7 cellular contexts compared by ENCODE assay signal in the genomic region with DNA sequence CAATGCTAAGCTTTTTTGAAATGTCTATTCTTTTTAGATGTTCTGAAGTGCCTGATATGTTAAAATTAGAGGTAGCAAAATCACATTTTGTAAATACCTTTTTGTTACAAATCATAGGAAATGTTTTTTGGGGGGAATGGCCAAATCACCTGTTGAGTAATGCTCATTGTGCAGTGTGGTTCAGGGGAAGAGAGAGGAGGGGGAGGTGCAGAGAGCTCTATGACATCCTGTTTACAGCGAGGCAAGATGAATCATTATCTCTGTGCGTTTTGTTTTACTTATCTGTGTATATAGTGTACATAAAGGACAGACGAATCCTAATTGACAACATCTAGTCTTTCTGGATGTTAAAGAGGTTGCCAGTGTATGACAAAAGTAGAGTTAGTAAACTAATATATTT. TPM values are rescaled to one million over a fixed set of nuclear protein-coding genes. Genes with fewer than 3 reads are reported as not detected.
DNase-seq lines count a peak whose midpoint lies in the region; TF ChIP-seq lines count a peak whose summit lies in the region.
"Not testable (repeated sequence)": the region's sequence is repeated elsewhere in the genome, so short reads cannot be mapped to it uniquely, and the experiment has no call there.

No MANE protein-coding gene starts in this region.

- peak overlapping the region in 1 of 4 donors; percentile 52 for H3K27ac ChIP-seq in Peyer's patch

- not testable (repeated sequence) for H3K9me3 ChIP-seq in Peyer's patch

- intact Hi-C loops in activated CD4-positive, alpha-beta memory T cell treated with anti-CD3 and anti-CD28 coated beads for 36 hours (cut with micrococcal nuclease), result loop anchor here (1.0 to 5.0 kb wide), 2 partner anchors 9 to 1367 kb away; a partner anchor contains a TSS
- intact Hi-C loops in MCF 10A (cut with micrococcal nuclease), result not testable (repeated sequence)

- not testable (repeated sequence) for H3K4me3 ChIP-seq in HFF-Myc (replicated peaks; ENCODE audit: low read depth, low read length); Peyer's patch

- peak overlapping the region; percentile 85 for H3K27ac Mint-ChIP-seq in activated CD4-positive, alpha-beta memory T cell treated with anti-CD3 and anti-CD28 coated beads for 36 hours
- peak overlapping the region; percentile 46 for H3K27ac Mint-ChIP-seq in MCF 10A (ENCODE audit: low read depth, unreplicated experiment)

- not testable (repeated sequence) for TF ChIP-seq CTCF in HFF-Myc (IDR thresholded peaks at IDR 0.05; ENCODE audit: low read depth, low read length, missing control alignments); Peyer's patch (IDR thresholded peaks at IDR 0.05); MCF 10A (IDR thresholded peaks at IDR 0.05; ENCODE audit: unreplicated experiment)

- peak overlapping the region; percentile 40 for H3K4me3 Mint-ChIP-seq in activated CD4-positive, alpha-beta memory T cell treated with anti-CD3 and anti-CD28 coated beads for 36 hours
- H3K4me3 Mint-ChIP-seq in MCF 10A (ENCODE audit: unreplicated experiment), result not testable (repeated sequence)

- H3K9me3 Mint-ChIP-seq in activated CD4-positive, alpha-beta memory T cell treated with anti-CD3 and anti-CD28 coated beads for 36 hours; MCF 10A (ENCODE audit: unreplicated experiment): not testable (repeated sequence)

- H3K36me3 Mint-ChIP-seq in activated CD4-positive, alpha-beta memory T cell treated with anti-CD3 and anti-CD28 coated beads for 36 hours; MCF 10A (ENCODE audit: insufficient read depth, unreplicated experiment): not testable (repeated sequence)

- H3K4me1 Mint-ChIP-seq in activated CD4-positive, alpha-beta memory T cell treated with anti-CD3 and anti-CD28 coated beads for 36 hours (ENCODE audit: low read depth), result peaks cover 17% of the 10 kb centered on the region
- peaks cover 12% of the 10 kb centered on the region for H3K4me1 Mint-ChIP-seq in MCF 10A (ENCODE audit: insufficient read depth, unreplicated experiment)

- not testable (repeated sequence) for TF ChIP-seq POLR2A in Peyer's patch (IDR thresholded peaks at IDR 0.05)

- POLR2A ChIA-PET in activated CD4-positive, alpha-beta memory T cell treated with anti-CD3 and anti-CD28 coated beads for 36 hours (lab: Charles Lee), result interaction anchor here (1.0 kb wide), 1 partner anchor 9 kb away, joined by 5 read pairs; a partner anchor contains a TSS
- POLR2A ChIA-PET in MCF 10A (lab: Yijun Ruan, JAX), result interaction anchor here (1.5 kb wide), 1 partner anchor 9 kb away, joined by 4 read pairs; a partner anchor contains a TSS

- CTCF ChIA-PET in activated CD4-positive, alpha-beta memory T cell treated with anti-CD3 and anti-CD28 coated beads for 36 hours (lab: Charles Lee); MCF 10A (lab: Yijun Ruan, JAX): not testable (repeated sequence)

- DNase-seq in HFF-Myc (ENCODE audit: extremely low read depth, low read depth), result peak; percentile 11
- DNase-seq in Peyer's patch, result peak in 2 of 3 donors; percentile 23 to 54
- peak; percentile 60 for DNase-seq in activated CD4-positive, alpha-beta memory T cell treated with anti-CD3 and anti-CD28 coated beads for 36 hours
- peak; percentile 22 for DNase-seq in activated effector memory CD4-positive, alpha-beta T cell treated with Interleukin-2 at 50 U/mL for 16 hours
- peak; percentile 42 for DNase-seq in MCF 10A (ENCODE audit: unreplicated experiment)
- peak; percentile 53 for DNase-seq in iris pigment epithelial cell (ENCODE audit: low read depth)
- DNase-seq in stimulated activated CD4-positive, alpha-beta T cell treated with anti-CD3 and anti-CD28 coated beads, Interleukin-1b, Interleukin-23, amount 100 ng/mL, for 48 hours, result peak; percentile 23

- not testable (repeated sequence) for H3K36me3 ChIP-seq in Peyer's patch

- not testable (repeated sequence) for H3K4me1 ChIP-seq in Peyer's patch

- not testable (repeated sequence) for H3K27me3 Mint-ChIP-seq in activated CD4-positive, alpha-beta memory T cell treated with anti-CD3 and anti-CD28 coated beads for 36 hours; MCF 10A (ENCODE audit: insufficient read depth, unreplicated experiment)

- not testable (repeated sequence) for H3K27me3 ChIP-seq in Peyer's patch

- not testable (repeated sequence) for BruUV-seq in MCF 10A (replicated peaks; lab: Mats Ljungman, UMichigan)

RNA-seq across cellular contexts. Expression of a gene that starts 9.4 kb away (rescaled TPM):
- 10 to 100 TPM; 13.7 to 24.8 (median 18.9) TPM for total RNA-seq in Peyer's patch
- total RNA-seq in activated CD4-positive, alpha-beta memory T cell treated with anti-CD3 and anti-CD28 coated beads for 36 hours, result 100 to 1,000 TPM; 103 to 120 TPM
- total RNA-seq in MCF 10A (2022), result 63.6 and 74.6 TPM in 2 replicates
